24 cellular contexts compared by ENCODE assay signal in the genomic region with DNA sequence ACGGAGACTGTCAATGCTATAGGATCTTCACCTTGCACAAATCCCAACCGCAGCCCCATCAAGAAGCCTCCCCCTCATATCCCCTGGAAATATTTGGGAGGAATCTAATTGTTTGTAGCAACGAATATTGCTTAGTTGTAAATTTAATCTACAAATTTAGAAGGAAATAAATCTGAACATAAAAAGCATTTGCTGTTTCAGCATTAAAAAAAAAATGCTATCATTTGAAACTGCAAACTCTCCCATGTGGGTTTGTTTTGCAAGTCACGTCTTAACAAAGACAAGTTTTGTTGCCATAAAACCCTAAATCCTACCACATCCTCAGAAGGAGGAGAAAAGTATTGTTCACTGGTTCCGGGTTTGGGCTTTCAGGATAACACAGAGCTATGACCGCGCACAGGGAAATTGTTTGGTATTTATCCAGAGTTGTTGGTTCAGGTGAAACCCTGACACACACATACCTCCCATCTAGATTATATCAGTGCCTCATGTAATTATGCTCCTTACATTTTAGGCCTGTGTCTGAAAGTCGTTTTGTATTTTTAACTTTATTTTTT.
DNase-seq lines count a peak whose midpoint lies in the region; ATAC-seq and TF ChIP-seq lines count a peak whose summit lies in the region.
"Had no signal": no experiment of that assay in that cellular context is flagged by ENCODE, and none has a peak within 500 bp of the region (broad histone marks: within the 10 kb centered on the region; RNA-seq: fewer than 3 reads in every experiment).

No MANE protein-coding gene starts in this region.

- TF ChIP-seq CTCF in heart right ventricle (IDR thresholded peaks at IDR 0.05): no peak
- no peak for TF ChIP-seq CTCF in colonic mucosa (IDR thresholded peaks at IDR 0.05)
- TF ChIP-seq CTCF in mesothelial cell of epicardium (IDR thresholded peaks at IDR 0.05; ENCODE audit: unreplicated experiment): no peak
- no peak for TF ChIP-seq CTCF in transverse colon (IDR thresholded peaks at IDR 0.05)
- no peak for TF ChIP-seq CTCF in WTC11 (IDR thresholded peaks at IDR 0.05)

- no peaks in the 10 kb centered on the region for H3K9me3 ChIP-seq in heart right ventricle
- no peaks in the 10 kb centered on the region for H3K9me3 ChIP-seq in colonic mucosa
- H3K9me3 ChIP-seq in transverse colon: no peaks in the 10 kb centered on the region
- H3K9me3 ChIP-seq: body of pancreas, pancreas, tibial nerve had no signal

- in situ Hi-C loops in transverse colon (cut with MboI; ENCODE audit: low pct_ligation_motif_present in 1 of 4, low pct_unique_long_range_greater_than_20kb in 1 of 4, low sequenced_read_pairs in 3 of 4): loop anchor here in 3 of 4 donors (10.0 to 25.0 kb wide), 2 partner anchors 391 to 408 kb away; no protein-coding TSS in a partner anchor
- in situ Hi-C loops in G401 (cut with HindIII; ENCODE audit: low sequenced_read_pairs): no loop called here

- H3K36me3 ChIP-seq in heart right ventricle (no peaks in the 10 kb centered on the region), colonic mucosa (no peaks in the 10 kb centered on the region), transverse colon (no peaks in the 10 kb centered on the region)
- H3K36me3 ChIP-seq: pancreas, tibial nerve had no signal

- no peak for TF ChIP-seq POLR2A in transverse colon (IDR thresholded peaks at IDR 0.05)

- H3K9me3 Mint-ChIP-seq in mesothelial cell of epicardium: no peaks in the 10 kb centered on the region
- H3K9me3 Mint-ChIP-seq in WTC11: no peaks in the 10 kb centered on the region
- H3K9me3 Mint-ChIP-seq: activated CD4-positive, alpha-beta T cell treated with anti-CD3 and anti-CD28 coated beads, Interleukin-2, amount 10 ng/mL, durations not matched to agents 24 days and 14 days; CD8-positive, alpha-beta memory T cell; naive thymus-derived CD8-positive, alpha-beta T cell; stimulated activated naive CD8-positive, alpha-beta T cell treated with anti-CD3 and anti-CD28 coated beads, Interleukin-15, Interleukin-2, amounts not matched to agents 100 ng/mL and 50 ng/mL, for 24 hours; T-cell had no signal

- H3K36me3 Mint-ChIP-seq in mesothelial cell of epicardium (peaks cover 2% of the 10 kb centered on the region), WTC11 (no peaks in the 10 kb centered on the region)
- H3K36me3 Mint-ChIP-seq: naive thymus-derived CD8-positive, alpha-beta T cell; T-cell had no signal

- H3K27me3 ChIP-seq in heart right ventricle: no peaks in the 10 kb centered on the region
- no peaks in the 10 kb centered on the region for H3K27me3 ChIP-seq in colonic mucosa
- H3K27me3 ChIP-seq in transverse colon: no peaks in the 10 kb centered on the region
- H3K27me3 ChIP-seq: body of pancreas, pancreas, tibial nerve had no signal

- no peak for TF ChIP-seq EP300 in transverse colon (IDR thresholded peaks at IDR 0.05; ENCODE audit: low read depth)

- no peak overlapping the region for H3K4me3 Mint-ChIP-seq in mesothelial cell of epicardium
- no peak overlapping the region for H3K4me3 Mint-ChIP-seq in WTC11
- H3K4me3 Mint-ChIP-seq: activated CD4-positive, alpha-beta T cell treated with anti-CD3 and anti-CD28 coated beads, Interleukin-2, amount 10 ng/mL, durations not matched to agents 24 days and 14 days; CD8-positive, alpha-beta memory T cell; naive thymus-derived CD8-positive, alpha-beta T cell; stimulated activated naive CD8-positive, alpha-beta T cell treated with anti-CD3 and anti-CD28 coated beads, Interleukin-15, Interleukin-2, amounts not matched to agents 100 ng/mL and 50 ng/mL, for 24 hours; T-cell had no signal

- CTCF ChIA-PET in WTC11 (lab: Charles Lee): no interaction called here

- peaks cover 15 to 92% (median 88%) of the 10 kb centered on the region in 9 donors for H3K4me1 ChIP-seq in heart right ventricle
- H3K4me1 ChIP-seq in colonic mucosa: peaks cover 17% of the 10 kb centered on the region
- H3K4me1 ChIP-seq in transverse colon: peaks cover 22 to 64% (median 46%) of the 10 kb centered on the region in 4 donors

- ATAC-seq in heart right ventricle: no peak
- no peak for ATAC-seq in Right ventricle myocardium superior (ENCODE audit: poor library complexity)
- no peak for ATAC-seq in activated CD4-positive, CD25-positive, alpha-beta regulatory T cell treated with anti-CD3 and anti-CD28 coated beads, Interleukin-2, amount 50 U/mL, for 24 hours
- no peak for ATAC-seq in WTC11
- ATAC-seq: body of pancreas; naive thymus-derived CD8-positive, alpha-beta T cell; pancreas; T-cell had no signal

- H3K4me3 ChIP-seq in heart right ventricle (no peak overlapping the region), colonic mucosa (no peak overlapping the region), transverse colon (no peak overlapping the region)
- H3K4me3 ChIP-seq: body of pancreas, pancreas, tibial nerve had no signal

- POLR2A ChIA-PET in WTC11 (lab: Charles Lee): no interaction called here

- DNase-seq in heart right ventricle: no peak
- no peak for DNase-seq in Right ventricle myocardium superior
- DNase-seq in colonic mucosa: peak; percentile 38
- no peak for DNase-seq in mesothelial cell of epicardium (ENCODE audit: low spot score in 2 of 2, unreplicated experiment in 2 of 2)
- DNase-seq in transverse colon: no peak
- no peak for DNase-seq in WTC11 (ENCODE audit: low spot score)
- no peak for DNase-seq in G401 (ENCODE audit: low spot score)
- DNase-seq: activated CD4-positive, alpha-beta T cell treated with anti-CD3 and anti-CD28 coated beads, Interleukin-2, amount 10 ng/mL, durations not matched to agents 24 days and 14 days; activated naive CD4-positive, alpha-beta T cell; activated T-cell treated with anti-CD3 and anti-CD28 coated beads, Interleukin-2, amount 50 U/mL, for 48 hours; body of pancreas; CD8-positive, alpha-beta memory T cell; DMS153; effector CD8-positive, alpha-beta T cell; naive thymus-derived CD8-positive, alpha-beta T cell; NCI-H146; NCI-H524; NK-92 treated with Interleukin-12 subunit alpha and Interleukin-12 subunit beta, amount 100 ng/mL, for 24 hours; pancreas; stimulated activated CD4-positive, alpha-beta T cell treated with anti-CD3 and anti-CD28 coated beads, Interleukin-15, amount 100 ng/mL, for 24 hours; T-cell had no signal

- H3K27ac ChIP-seq in heart right ventricle (peak overlapping the region in 9 of 10 donors; percentile 8 to 91 (median 81)), colonic mucosa (peak overlapping the region; percentile 10), transverse colon (peak overlapping the region; percentile 58 to 74 (median 73))
- H3K27ac ChIP-seq: body of pancreas, pancreas had no signal

- H3K4me1 Mint-ChIP-seq in mesothelial cell of epicardium (peaks cover 99% of the 10 kb centered on the region), WTC11 (peaks cover 29% of the 10 kb centered on the region)
- H3K4me1 Mint-ChIP-seq: activated CD4-positive, alpha-beta T cell treated with anti-CD3 and anti-CD28 coated beads, Interleukin-2, amount 10 ng/mL, durations not matched to agents 24 days and 14 days; CD8-positive, alpha-beta memory T cell; T-cell had no signal

- 64 to 68% methylated on average over 8 of the region's 8 CpGs for WGBS in heart right ventricle, 2 donors
- 62 to 63% methylated on average over 8 of the region's 8 CpGs for WGBS in transverse colon (ENCODE audit: low coverage in 1 of 2), 2 donors

- peak overlapping the region; percentile 97 for H3K27ac Mint-ChIP-seq in mesothelial cell of epicardium
- no peak overlapping the region for H3K27ac Mint-ChIP-seq in WTC11
- H3K27ac Mint-ChIP-seq: activated CD4-positive, alpha-beta T cell treated with anti-CD3 and anti-CD28 coated beads, Interleukin-2, amount 10 ng/mL, durations not matched to agents 24 days and 14 days; naive thymus-derived CD8-positive, alpha-beta T cell; stimulated activated naive CD8-positive, alpha-beta T cell treated with anti-CD3 and anti-CD28 coated beads, Interleukin-15, Interleukin-2, amounts not matched to agents 100 ng/mL and 50 ng/mL, for 24 hours; T-cell had no signal

- intact Hi-C loops in heart right ventricle (cut with DNase I): loop anchor here in 5 of 10 donors (5.0 to 10.0 kb wide), 4 partner anchors 93 to 461 kb away; no protein-coding TSS in a partner anchor
- intact Hi-C loops in Right ventricle myocardium superior (cut with DNase I): no loop called here
- intact Hi-C loops in colonic mucosa (cut with DNase I): loop anchor here (5.0 kb wide), 1 partner anchor 58 kb away; no protein-coding TSS in a partner anchor
- intact Hi-C loops in transverse colon (cut with DNase I; ENCODE audit: low total_unique reads): loop anchor here (10.0 kb wide), 1 partner anchor 471 kb away; no protein-coding TSS in a partner anchor

- peak overlapping the region in 1 of 2 donors; percentile 41 for H3K9ac ChIP-seq in colonic mucosa (ENCODE audit: low read depth in 2 of 2, low read length in 2 of 2)

- no peaks in the 10 kb centered on the region for H3K27me3 Mint-ChIP-seq in mesothelial cell of epicardium (ENCODE audit: low read depth)
- H3K27me3 Mint-ChIP-seq in WTC11 (ENCODE audit: low read depth): no peaks in the 10 kb centered on the region
- H3K27me3 Mint-ChIP-seq: CD8-positive, alpha-beta memory T cell; naive thymus-derived CD8-positive, alpha-beta T cell; stimulated activated naive CD8-positive, alpha-beta T cell treated with anti-CD3 and anti-CD28 coated beads, Interleukin-15, Interleukin-2, amounts not matched to agents 100 ng/mL and 50 ng/mL, for 24 hours; T-cell had no signal

TF ChIP-seq in WTC11, 78 proteins besides CTCF, POLR2A, EP300 and RAD21 (continues in another document):
- TF ChIP-seq NR3C1 (CRISPR knock-in tag; conservative IDR thresholded peaks at IDR 0.05; ENCODE audit: low read depth): no peak
- TF ChIP-seq RELA (CRISPR knock-in tag; IDR thresholded peaks at IDR 0.05; ENCODE audit: borderline replicate concordance): no peak
- TF ChIP-seq, protein P1, sequence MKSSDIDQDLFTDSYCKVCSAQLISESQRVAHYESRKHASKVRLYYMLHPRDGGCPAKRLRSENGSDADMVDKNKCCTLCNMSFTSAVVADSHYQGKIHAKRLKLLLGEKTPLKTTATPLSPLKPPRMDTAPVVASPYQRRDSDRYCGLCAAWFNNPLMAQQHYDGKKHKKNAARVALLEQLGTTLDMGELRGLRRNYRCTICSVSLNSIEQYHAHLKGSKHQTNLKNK (CRISPR knock-in tag; IDR thresholded peaks at IDR 0.05): no peak
- TF ChIP-seq, protein P2, sequence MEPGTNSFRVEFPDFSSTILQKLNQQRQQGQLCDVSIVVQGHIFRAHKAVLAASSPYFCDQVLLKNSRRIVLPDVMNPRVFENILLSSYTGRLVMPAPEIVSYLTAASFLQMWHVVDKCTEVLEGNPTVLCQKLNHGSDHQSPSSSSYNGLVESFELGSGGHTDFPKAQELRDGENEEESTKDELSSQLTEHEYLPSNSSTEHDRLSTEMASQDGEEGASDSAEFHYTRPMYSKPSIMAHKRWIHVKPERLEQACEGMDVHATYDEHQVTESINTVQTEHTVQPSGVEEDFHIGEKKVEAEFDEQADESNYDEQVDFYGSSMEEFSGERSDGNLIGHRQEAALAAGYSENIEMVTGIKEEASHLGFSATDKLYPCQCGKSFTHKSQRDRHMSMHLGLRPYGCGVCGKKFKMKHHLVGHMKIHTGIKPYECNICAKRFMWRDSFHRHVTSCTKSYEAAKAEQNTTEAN (CRISPR knock-in tag; IDR thresholded peaks at IDR 0.05): no peak

Comparison
In these comparisons a context has a peak if more than half of its experiments do, and no peak if none do; other contexts are left out.
1. H3K27ac ChIP-seq: peak in every context shown above with its lines; median percentile 81 in heart right ventricle; 73 in transverse colon; 10 in colonic mucosa.